ENCODE assay signal across 13 cellular contexts in genomic region chr6:32107447-32107846, GRCh38. TPM values are rescaled to one million over a fixed set of nuclear protein-coding genes. Genes with fewer than 3 reads are reported as not detected.
DNase-seq lines count a peak whose midpoint lies in the region; ATAC-seq and TF ChIP-seq lines count a peak whose summit lies in the region.
"Had no signal": no experiment of that assay in that cellular context is flagged by ENCODE, and none has a peak within 500 bp of the region (broad histone marks: within the 10 kb centered on the region; RNA-seq: fewer than 3 reads in every experiment).

No MANE protein-coding gene starts in this region.

- no peaks in the 10 kb centered on the region for H3K79me1 ChIP-seq in IMR-90 (ENCODE audit: low read depth in 1 of 2, low read length in 2 of 2)

- H3K9ac ChIP-seq in IMR-90 (ENCODE audit: low read depth, low read length) = peak overlapping the region; percentile 18; the same call in 1 of the 2 replicates
- peak overlapping the region; percentile 26 for H3K9ac ChIP-seq in muscle layer of colon (ENCODE audit: low read length)

- TF ChIP-seq CTCF in IMR-90 (conservative IDR thresholded peaks at IDR 0.05; ENCODE audit: low read depth, low read length) = no peak
- TF ChIP-seq CTCF in transverse colon (IDR thresholded peaks at IDR 0.05) = no peak
- no peak for TF ChIP-seq CTCF in GM20000 (IDR thresholded peaks at IDR 0.05; ENCODE audit: extremely low read depth, missing control alignments)

- H4K20me1 ChIP-seq in IMR-90 (ENCODE audit: insufficient read depth, low read length) = no peaks in the 10 kb centered on the region

- ATAC-seq in IMR-90 (ENCODE audit: low read depth) = no peak
- ATAC-seq in central memory CD8-positive, alpha-beta T cell (replicated peaks; ENCODE audit: extremely low read depth, poor library complexity, severe bottlenecking) = no peak
- no peak for ATAC-seq in GM21786 (IDR thresholded peaks at IDR 0.05; ENCODE audit: unreplicated experiment)
- no peak for ATAC-seq in HG02981 (IDR thresholded peaks at IDR 0.05; ENCODE audit: unreplicated experiment)

- no peak overlapping the region; the same call in 1 of the 2 replicates for H2BK120ac ChIP-seq in IMR-90 (ENCODE audit: low read depth, low read length)

- H3K27ac Mint-ChIP-seq in central memory CD8-positive, alpha-beta T cell (ENCODE audit: low read depth) = peak overlapping the region; percentile 15

- peak overlapping the region; percentile 16 for H3K4me3 Mint-ChIP-seq in central memory CD8-positive, alpha-beta T cell

- peak overlapping the region; percentile 38; the same call in 1 of the 2 replicates for H2BK20ac ChIP-seq in IMR-90 (ENCODE audit: low read depth, low read length)

- H3K4me3 ChIP-seq in IMR-90 (ENCODE audit: insufficient read depth, low read depth, low read length) (no peak overlapping the region), muscle layer of colon (ENCODE audit: low read depth in 1 of 2, low read length in 2 of 2) (peak overlapping the region; percentile 4 to 49), transverse colon (no peak overlapping the region)

- dilution Hi-C loops in IMR-90 (cut with HindIII; ENCODE audit: low sequenced_read_pairs, unreplicated experiment) = no loop called here

- H3K36me3 Mint-ChIP-seq in central memory CD8-positive, alpha-beta T cell (ENCODE audit: insufficient read depth) = peaks cover 1% of the 10 kb centered on the region

- H3K9me3 Mint-ChIP-seq in central memory CD8-positive, alpha-beta T cell = no peaks in the 10 kb centered on the region

- no peak for TF ChIP-seq EP300 in transverse colon (IDR thresholded peaks at IDR 0.05; ENCODE audit: low read depth)

- H2BK15ac ChIP-seq in IMR-90 (ENCODE audit: low read depth, low read length) = no peak overlapping the region

- no peak for DNase-seq in IMR-90
- no peak for DNase-seq in central memory CD8-positive, alpha-beta T cell (ENCODE audit: low spot score in 2 of 2)
- DNase-seq in transverse colon = no peak
- no peak for DNase-seq in DMS 273 treated with DMSO at 0.1 percent for 48 hours (lab: John Stamatoyannopoulos, UW)
- DNase-seq in GM20000 (ENCODE audit: low spot score) = no peak
- DNase-seq: NCI-H1417 treated with DMSO at 0.1 percent for 48 hours; NCI-H82; stimulated activated CD8-positive, alpha-beta memory T cell treated with anti-CD3 and anti-CD28 coated beads, Interleukin-4, amount 100 ng/mL, for 48 hours; T-helper 2 cell had no signal

- H2AK5ac ChIP-seq in IMR-90 (ENCODE audit: low read depth, low read length) = no peak overlapping the region

- no peak overlapping the region for H3K23ac ChIP-seq in IMR-90 (ENCODE audit: low read depth, low read length)

- peaks cover 25% of the 10 kb centered on the region for H3K4me1 Mint-ChIP-seq in central memory CD8-positive, alpha-beta T cell

- peaks cover 3% of the 10 kb centered on the region; the same call in 1 of the 2 replicates for H3K9me1 ChIP-seq in IMR-90 (ENCODE audit: insufficient read depth, low read length)

- CTCF ChIA-PET in IMR-90 (lab: Yijun Ruan, JAX) = interaction anchor here (1.5 kb wide), 1 partner anchor 9 kb away, joined by 6 read pairs; no protein-coding TSS in a partner anchor

- peak overlapping the region; percentile 17 to 45; a peak in 2 of 4 replicates for H4K8ac ChIP-seq in IMR-90 (ENCODE audit: low read depth in 2 of 2, low read length in 2 of 2)

- H3K4ac ChIP-seq in IMR-90 (ENCODE audit: low read depth, low read length) = peak overlapping the region; percentile 36

- intact Hi-C loops in IMR-90 (cut with micrococcal nuclease) = no loop called here
- intact Hi-C loops in transverse colon (cut with DNase I; ENCODE audit: low total_unique reads) = no loop called here

- no peak overlapping the region for H2AFZ ChIP-seq in IMR-90 (replicated peaks; ENCODE audit: low read length, poor library complexity)

- no TSS peak for BruUV-seq in IMR-90 (replicated peaks; lab: Mats Ljungman, UMichigan)

- in situ Hi-C loops in IMR-90 (cut with MboI; ENCODE audit: low sequenced_read_pairs) (no loop called here), transverse colon (cut with MboI; ENCODE audit: low pct_ligation_motif_present in 1 of 4, low pct_unique_long_range_greater_than_20kb in 1 of 4, low sequenced_read_pairs in 3 of 4) (no loop called here)

- H3K18ac ChIP-seq in IMR-90 (ENCODE audit: low read depth, low read length) = peak overlapping the region; percentile 43; the same call in 1 of the 2 replicates

- peaks cover 3% of the 10 kb centered on the region; the same call in 1 of the 2 replicates for H3K36me3 ChIP-seq in IMR-90 (ENCODE audit: control insufficient read depth, insufficient read depth, low read length)
- H3K36me3 ChIP-seq in muscle layer of colon (ENCODE audit: insufficient read depth, low read length) = no peaks in the 10 kb centered on the region
- no peaks in the 10 kb centered on the region for H3K36me3 ChIP-seq in transverse colon

- H4K5ac ChIP-seq in IMR-90 (ENCODE audit: low read depth, low read length) = peak overlapping the region; percentile 75; the same call in 1 of the 2 replicates

- H4K91ac ChIP-seq in IMR-90 (ENCODE audit: insufficient read depth, low read depth, low read length) = peak overlapping the region; percentile 18; the same call in 1 of the 2 replicates

- peaks cover 22% of the 10 kb centered on the region for H3K4me1 ChIP-seq in IMR-90 (ENCODE audit: control insufficient read depth, insufficient read depth, low read length)
- peaks cover 58% of the 10 kb centered on the region for H3K4me1 ChIP-seq in muscle layer of colon (ENCODE audit: insufficient read depth, low read length)
- H3K4me1 ChIP-seq in transverse colon = peaks cover 13 to 34% (median 21%) of the 10 kb centered on the region in 4 donors

- no peak overlapping the region for H3K56ac ChIP-seq in IMR-90 (ENCODE audit: extremely low read depth, insufficient read depth, low read length)

- H3K27me3 ChIP-seq in IMR-90 (ENCODE audit: control insufficient read depth, insufficient read depth, low read length) (peaks cover 29% of the 10 kb centered on the region), muscle layer of colon (ENCODE audit: control insufficient read depth in 1 of 2, insufficient read depth in 2 of 2, low read length in 2 of 2) (no peaks in the 10 kb centered on the region), transverse colon (peaks cover 3% of the 10 kb centered on the region)

- peaks cover 64% of the 10 kb centered on the region for H3K27me3 Mint-ChIP-seq in central memory CD8-positive, alpha-beta T cell

- no peak overlapping the region for H2BK5ac ChIP-seq in IMR-90 (ENCODE audit: low read depth, low read length, poor library complexity, severe bottlenecking)

- no peak overlapping the region for H3K14ac ChIP-seq in IMR-90 (replicated peaks; ENCODE audit: low read depth, low read length)

- TF ChIP-seq POLR2A in IMR-90 (IDR thresholded peaks at IDR 0.05; ENCODE audit: low read depth, low read length) (no peak), transverse colon (IDR thresholded peaks at IDR 0.05) (no peak)

- peak overlapping the region; percentile 34 for H2AK9ac ChIP-seq in IMR-90 (replicated peaks; ENCODE audit: low read depth, low read length, poor library complexity)

- no CpG with 5 or more reads among the region's 1 CpG for WGBS in IMR-90 (ENCODE audit: extremely low coverage in 2 of 2, insufficient read length in 1 of 2), 2 experiments
- WGBS in transverse colon (ENCODE audit: low coverage in 1 of 2), 2 donors = 73% methylated on average over 1 of the region's 1 CpG; no CpG with 5 or more reads in 1 of the 2 donors

- no peak for TF ChIP-seq RAD21 in IMR-90 (IDR thresholded peaks at IDR 0.05; ENCODE audit: low read length)

- H3K4me2 ChIP-seq in IMR-90 (ENCODE audit: low read depth, low read length) = no peak overlapping the region; the same call in 1 of the 2 replicates

- H3K27ac ChIP-seq in IMR-90 (ENCODE audit: insufficient read depth, low read length) (peak overlapping the region; percentile 83; the same call in 1 of the 2 replicates), muscle layer of colon (ENCODE audit: low read depth, low read length) (peak overlapping the region; percentile 18), transverse colon (peak overlapping the region; percentile 74 to 78 (median 74))

- H3K9me3 ChIP-seq in IMR-90 (ENCODE audit: control insufficient read depth, insufficient read depth, low read length) (no peaks in the 10 kb centered on the region), muscle layer of colon (ENCODE audit: low read length) (no peaks in the 10 kb centered on the region), transverse colon (no peaks in the 10 kb centered on the region)

- POLR2A ChIA-PET in IMR-90 (lab: Charles Lee; ENCODE audit: unreplicated experiment) = no interaction called here

TF ChIP-seq in IMR-90, 13 proteins besides CTCF, POLR2A, EP300 and RAD21 (continues in another document):
- TF ChIP-seq MAFK (IDR thresholded peaks at IDR 0.05; ENCODE audit: low read depth, low read length) (no peak), MXI1 (IDR thresholded peaks at IDR 0.05; ENCODE audit: borderline replicate concordance, low read depth, low read length) (no peak), BHLHE40 (IDR thresholded peaks at IDR 0.05; ENCODE audit: low read depth, low read length) (no peak)

RNA-seq across cellular contexts. Expression of gene TNXB, which starts 1.7 kb away (rescaled TPM):
- total RNA-seq in IMR-90 (2012; rRNA removed) (under 0.01 TPM in 1 of 2 replicates, not detected in the other), transverse colon (100 to 1,000 TPM in 1 of 4 donors, 10 to 100 TPM in 3; 47.7 to 205 (median 66.2) TPM)
- 0.05 and 0.42 TPM in 2 replicates for polyA plus RNA-seq in IMR-90 (2012; rRNA removed)
- polyA plus RNA-seq in IMR-90 (2012; cell fraction: cytosol; rRNA removed) = 0.05 and 0.15 TPM in 2 replicates
- polyA plus RNA-seq in IMR-90 (2012; cell fraction: nucleus; rRNA removed; ENCODE audit: low replicate concordance) = 1.1 and 1.4 TPM in 2 replicates

RNA-seq across cellular contexts. Expression of gene ATF6B, which starts 20.6 kb away (rescaled TPM):
- total RNA-seq in IMR-90 (2012; rRNA removed) (5.3 and 7.9 TPM in 2 replicates), transverse colon (100 to 1,000 TPM in 2 of 4 donors, 10 to 100 TPM in 2; 59.0 to 139 (median 98.5) TPM)
- 62.6 and 69.6 TPM in 2 replicates for polyA plus RNA-seq in IMR-90 (2012; rRNA removed)
- polyA plus RNA-seq in IMR-90 (2012; cell fraction: cytosol; rRNA removed) = 53.8 and 64.7 TPM in 2 replicates
- 85.2 and 131 TPM in 2 replicates for polyA plus RNA-seq in IMR-90 (2012; cell fraction: nucleus; rRNA removed; ENCODE audit: low replicate concordance)

RNA-seq across cellular contexts. Expression of gene FKBPL, which starts 22.6 kb away (rescaled TPM):
- total RNA-seq in IMR-90 (2012; rRNA removed) = 5.8 and 5.9 TPM in 2 replicates
- polyA plus RNA-seq in IMR-90 (2012; rRNA removed) = 3.4 and 3.6 TPM in 2 replicates
- 2.6 and 3.3 TPM in 2 replicates for polyA plus RNA-seq in IMR-90 (2012; cell fraction: cytosol; rRNA removed)
- polyA plus RNA-seq in IMR-90 (2012; cell fraction: nucleus; rRNA removed; ENCODE audit: low replicate concordance) = 1.2 and 1.6 TPM in 2 replicates
- total RNA-seq in transverse colon = 1 to 10 TPM in 2 of 4 donors, not detected in 2; 3.0 to 3.3 TPM

RNA-seq across cellular contexts. Expression of gene PRRT1, which starts 44.3 kb away (rescaled TPM):
- total RNA-seq in IMR-90 (2012; rRNA removed) = not detected in 2 replicates
- 0.87 and 0.99 TPM in 2 replicates for polyA plus RNA-seq in IMR-90 (2012; rRNA removed)
- polyA plus RNA-seq in IMR-90 (2012; cell fraction: cytosol; rRNA removed) = 0.55 and 1.3 TPM in 2 replicates
- polyA plus RNA-seq in IMR-90 (2012; cell fraction: nucleus; rRNA removed; ENCODE audit: low replicate concordance) = 3.9 and 5.7 TPM in 2 replicates
- total RNA-seq in transverse colon = 1 to 10 TPM in 2 of 4 donors, not detected in 2; 2.4 to 2.7 TPM
- total RNA-seq: epithelial cell of proximal tubule had no signal

RNA-seq across cellular contexts. Expression of gene PPT2, which starts 46.5 kb away (rescaled TPM):
- 2.2 and 3.2 TPM in 2 replicates for total RNA-seq in IMR-90 (2012; rRNA removed)
- 16.2 and 18.7 TPM in 2 replicates for polyA plus RNA-seq in IMR-90 (2012; rRNA removed)
- polyA plus RNA-seq in IMR-90 (2012; cell fraction: cytosol; rRNA removed) = 12.7 and 14.1 TPM in 2 replicates
- 40.2 and 46.8 TPM in 2 replicates for polyA plus RNA-seq in IMR-90 (2012; cell fraction: nucleus; rRNA removed; ENCODE audit: low replicate concordance)
- total RNA-seq in transverse colon = 10 to 100 TPM; 13.1 to 80.0 (median 28.1) TPM

Comparison
In these comparisons a context has a peak if more than half of its experiments do, and no peak if none do; other contexts are left out.
1. H3K27ac ChIP-seq: peak in every context shown above with its lines; median percentile 83 in IMR-90; 74 in transverse colon; 18 in muscle layer of colon.
2. H3K4me3 ChIP-seq: peak in muscle layer of colon (2 of 2); none in IMR-90 (single experiment) and transverse colon (0 of 4).
3. RNA of gene TNXB, which starts 1.7 kb away (total RNA-seq): 47.7 to 205 TPM in transverse colon; under 0.01 TPM in IMR-90; every median in the first group is over 10 times any median in the second.